In the genomic region with DNA sequence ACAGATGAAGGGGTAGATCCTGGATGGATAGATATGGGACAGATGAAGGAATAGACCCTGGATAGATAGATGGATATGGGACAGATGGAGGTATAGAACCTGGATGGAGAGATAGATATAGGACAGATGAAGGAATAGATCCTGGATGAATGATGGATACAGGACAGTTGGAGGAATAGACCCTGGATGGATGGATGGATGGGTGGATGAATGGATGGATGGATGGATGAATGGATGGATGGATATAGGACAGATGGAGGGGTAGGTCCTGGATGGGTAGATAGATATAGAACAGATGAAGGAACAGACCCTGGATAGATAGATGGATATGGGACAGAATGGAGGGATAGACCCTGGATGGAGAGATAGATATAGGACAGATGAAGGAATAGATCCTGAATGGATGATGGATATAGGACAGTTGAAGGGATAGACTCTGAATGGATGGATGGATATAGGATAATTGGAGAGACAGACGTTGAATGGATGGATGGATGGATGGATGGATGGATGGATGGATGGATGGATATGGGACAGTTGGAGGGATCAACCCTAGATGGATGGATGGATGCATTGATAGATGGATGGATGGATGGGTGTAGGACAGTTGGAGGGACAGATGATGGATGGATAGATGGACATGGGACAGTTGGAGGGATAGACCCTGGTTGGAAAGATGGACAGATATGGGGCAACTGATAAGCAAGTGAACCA, we compare ENCODE assay signal across 26 cellular contexts. TPM values are rescaled to one million over a fixed set of nuclear protein-coding genes. Genes with fewer than 3 reads are reported as not detected.
"Had no signal": no experiment of that assay in that cellular context is flagged by ENCODE, and none has a peak within 500 bp of the region (broad histone marks: within the 10 kb centered on the region; RNA-seq: fewer than 3 reads in every experiment).

No MANE protein-coding gene starts in this region.

- H3K4me3 ChIP-seq: stomach, suprapubic skin, testis, thoracic aorta, thyroid gland, tibial artery, tibial nerve, transverse colon, upper lobe of left lung, upper lobe of right lung, uterus, vagina had no signal

- DNase-seq: stimulated activated CD4-positive, alpha-beta T cell treated with anti-CD3 and anti-CD28 coated beads, Interleukin-2, amount 100 ng/mL, for 48 hours; stimulated activated CD4-positive, alpha-beta T cell treated with anti-CD3 and anti-CD28 coated beads, Interleukin-4, amount 100 ng/mL, for 1 hour; stimulated activated CD4-positive, alpha-beta T cell treated with anti-CD3 and anti-CD28 coated beads, Interleukin-4, amount 100 ng/mL, for 24 hours; stimulated activated CD4-positive, alpha-beta T cell treated with anti-CD3 and anti-CD28 coated beads, Interleukin-4, amount 100 ng/mL, for 4 hours; stimulated activated CD8-positive, alpha-beta memory T cell treated with anti-CD3 and anti-CD28 coated beads, Interleukin-4, amount 100 ng/mL, for 48 hours; stimulated activated naive B cell treated with anti-CD40 and anti-IgM and Interleukin-4, amounts not matched to agents 10 μg/mL and 1 μg/mL and 100 μg/mL, for 72 hours; stimulated activated naive CD4-positive, alpha-beta T cell; stimulated activated naive CD4-positive, alpha-beta T cell treated with Interleukin-2 at 50 U/mL for 16 hours; stimulated activated naive CD8-positive, alpha-beta T cell treated with anti-CD3 and anti-CD28 coated beads, Interleukin-15, amount 100 ng/mL, for 72 hours; stimulated activated naive CD8-positive, alpha-beta T cell treated with anti-CD3 and anti-CD28 coated beads, Interleukin-15, Interleukin-2, amounts not matched to agents 100 U/mL and 50 U/mL, for 24 hours; stomach; substantia nigra; testis; thyroid gland; tibial artery; transverse colon; trophoblast cell; upper lobe of right lung; uterus had no signal

- H3K9me3 ChIP-seq: stomach, suprapubic skin, testis, thoracic aorta, thyroid gland, tibial artery, tibial nerve, transverse colon, upper lobe of left lung, upper lobe of right lung, uterus, vagina had no signal

- H3K36me3 ChIP-seq: stomach, suprapubic skin, thoracic aorta, thyroid gland, tibial artery, tibial nerve, transverse colon, upper lobe of left lung, upper lobe of right lung, uterus, vagina had no signal

- H3K4me1 ChIP-seq: stomach, suprapubic skin, testis, thyroid gland, tibial artery, tibial nerve, transverse colon, upper lobe of left lung, upper lobe of right lung, uterus, vagina had no signal

- ATAC-seq: stimulated activated effector memory CD8-positive, alpha-beta T cell treated with anti-CD3 and anti-CD28 coated beads, Interleukin-12 subunit alpha, Interleukin-12 subunit beta, amount 100 ng/mL, for 72 hours; stimulated activated memory B cell treated with anti-CD40 and anti-IgM and Interleukin-4, amounts not matched to agents 10 μg/mL and 1 μg/mL and 100 μg/mL, for 72 hours; stimulated activated naive B cell treated with anti-CD40 and anti-IgM and Interleukin-4, amounts not matched to agents 10 μg/mL and 1 μg/mL and 100 μg/mL, for 72 hours; stimulated activated naive CD8-positive, alpha-beta T cell treated with anti-CD3 and anti-CD28 coated beads, Interleukin-15, amount 100 ng/mL, for 72 hours; stimulated activated naive CD8-positive, alpha-beta T cell treated with anti-CD3 and anti-CD28 coated beads, Interleukin-15, Interleukin-2, amounts not matched to agents 100 U/mL and 50 U/mL, for 24 hours; upper lobe of right lung had no signal

- H3K27me3 ChIP-seq: suprapubic skin, testis, thyroid gland, tibial nerve, transverse colon, upper lobe of left lung, upper lobe of right lung, uterus, vagina had no signal

- H3K27ac ChIP-seq: stomach, suprapubic skin, testis, thoracic aorta, thyroid gland, tibial artery, tibial nerve, transverse colon, upper lobe of left lung, upper lobe of right lung, uterus, vagina had no signal

RNA-seq across cellular contexts. Expression of a gene that starts 32.2 kb away (rescaled TPM):
- total RNA-seq: suprapubic skin, transverse colon, vagina had no signal
